In genomic region chr12:52166672-52167071, GRCh38 we compare ENCODE assay signal across 21 cellular contexts. TPM values are rescaled to one million over a fixed set of nuclear protein-coding genes. Genes with fewer than 3 reads are reported as not detected.
DNase-seq lines count a peak whose midpoint lies in the region; ATAC-seq, FAIRE-seq and TF ChIP-seq lines count a peak whose summit lies in the region.
"Had no signal": no experiment of that assay in that cellular context is flagged by ENCODE, and none has a peak within 500 bp of the region (broad histone marks: within the 10 kb centered on the region; RNA-seq: fewer than 3 reads in every experiment).

No MANE protein-coding gene starts in this region.

- H3K23ac ChIP-seq in H1 (ENCODE audit: insufficient read length): no peak overlapping the region

- CTCF ChIA-PET in Caco-2 (lab: Charles Lee) (interaction anchor here (0.6 kb wide), 1 partner anchor 815 kb away, joined by 3 read pairs; no protein-coding TSS in a partner anchor), H1 (lab: Charles Lee; ENCODE audit: partially characterized antibody) (interaction anchor here (0.6 to 1.6 kb wide), 13 partner anchors 10 to 763 kb away, joined by 3 to 6 read pairs (median 4); no protein-coding TSS in a partner anchor)

- no peak overlapping the region for H3K14ac ChIP-seq in H1 (ENCODE audit: insufficient read length)

- 91% methylated on average over 1 of the region's 1 CpG; no CpG with 5 or more reads in 1 of the 2 experiments for WGBS in H1 (ENCODE audit: extremely low coverage in 1 of 2, insufficient coverage in 1 of 2, insufficient read length in 1 of 2, insufficient replicate concordance in 2 of 2, low coverage in 1 of 2, low lambda C conversion rate in 2 of 2, missing lambda C conversion rate in 1 of 2), 2 experiments
- WGBS in gastroesophageal sphincter (ENCODE audit: low coverage in 1 of 2), 2 donors: 40 to 77% methylated on average over 1 of the region's 1 CpG

- no peaks in the 10 kb centered on the region for H3K27me3 ChIP-seq in Caco-2 (replicated peaks; ENCODE audit: control insufficient read depth, insufficient read depth, low read length)
- no peaks in the 10 kb centered on the region for H3K27me3 ChIP-seq in H1 (replicated peaks in 1 of 4; ENCODE audit: control insufficient read depth in 3 of 4, extremely low read depth in 1 of 4, insufficient read depth in 3 of 4, low read length in 3 of 4)
- no peaks in the 10 kb centered on the region for H3K27me3 ChIP-seq in gastroesophageal sphincter
- H3K27me3 ChIP-seq: BLaER1 treated with 17β-estradiol and CSF1 and Interleukin-3, amounts not matched to agents 10 nM and 100 nM had no signal

- H4K5ac ChIP-seq in H1 (ENCODE audit: insufficient read length, low read depth, low read length): no peak overlapping the region

- no peak overlapping the region for H2BK20ac ChIP-seq in H1 (ENCODE audit: low read length)

- no peak overlapping the region for H3K27ac ChIP-seq in H1 (ENCODE audit: low read depth, low read length)
- H3K27ac ChIP-seq in gastroesophageal sphincter: no peak overlapping the region
- H3K27ac ChIP-seq: KMS-11 had no signal

- no peaks in the 10 kb centered on the region for H4K20me1 ChIP-seq in H1 (replicated peaks in 1 of 2; ENCODE audit: control insufficient read depth in 1 of 2, insufficient read depth in 2 of 2, low read length in 2 of 2)
- H4K20me1 ChIP-seq: BLaER1 treated with 17β-estradiol and CSF1 and Interleukin-3, amounts not matched to agents 10 nM and 100 nM had no signal

- H3K27me3 Mint-ChIP-seq in Caco-2 (ENCODE audit: insufficient read depth, unreplicated experiment): no peaks in the 10 kb centered on the region
- H3K27me3 Mint-ChIP-seq in HFFc6 (ENCODE audit: insufficient read depth): no peaks in the 10 kb centered on the region
- H3K27me3 Mint-ChIP-seq in osteocyte (ENCODE audit: unreplicated experiment): no peaks in the 10 kb centered on the region
- H3K27me3 Mint-ChIP-seq: CD8-positive, alpha-beta memory T cell had no signal

- TF ChIP-seq EP300 in H1 (IDR thresholded peaks at IDR 0.05; ENCODE audit: borderline replicate concordance in 1 of 2, low read depth in 2 of 2, low read length in 2 of 2) (no peak), gastroesophageal sphincter (IDR thresholded peaks at IDR 0.05) (no peak)

- no peaks in the 10 kb centered on the region for H3K79me2 ChIP-seq in H1 (ENCODE audit: control insufficient read depth in 1 of 2, insufficient read depth in 2 of 2, low read length in 2 of 2)

- no peak overlapping the region for H3K18ac ChIP-seq in H1 (ENCODE audit: extremely low read depth, low read length)

- no peak overlapping the region for H2BK5ac ChIP-seq in H1 (ENCODE audit: low read depth, low read length)

- TF ChIP-seq CTCF in Caco-2 (IDR thresholded peaks at IDR 0.05; ENCODE audit: insufficient read depth in 1 of 2, low read depth in 1 of 2, low read length in 1 of 2, severe bottlenecking in 1 of 2, unreplicated experiment in 1 of 2) (no peak), HFFc6 (IDR thresholded peaks at IDR 0.05) (no peak), H1 (IDR thresholded peaks at IDR 0.05; ENCODE audit: control extremely low read depth in 1 of 3, insufficient read depth in 1 of 3, low read depth in 1 of 3, low read length in 3 of 3) (no peak), osteocyte (IDR thresholded peaks at IDR 0.05) (no peak), gastroesophageal sphincter (IDR thresholded peaks at IDR 0.05) (no peak)

- no TSS peak for BruUV-seq in Caco-2 (replicated peaks; lab: Mats Ljungman, UMichigan)

- H3K4me1 ChIP-seq in Caco-2 (peaks cover 30% of the 10 kb centered on the region), H1 (replicated peaks in 1 of 4; ENCODE audit: control insufficient read depth in 3 of 4, insufficient read depth in 4 of 4, low read length in 3 of 4) (peaks cover 0 to 3% (median 2%) of the 10 kb centered on the region in 4 experiments; a peak in 3 of 7 replicates), gastroesophageal sphincter (peaks cover 0 to 11% (median 0%) of the 10 kb centered on the region in 3 donors)
- H3K4me1 ChIP-seq: HAP-1 had no signal

- FAIRE-seq in H1 (lab: Jason Lieb, UNC): no peak
- FAIRE-seq: A204.1, RCC 7860 had no signal

- H3K9me3 ChIP-seq in Caco-2 (no peaks in the 10 kb centered on the region), H1 (ENCODE audit: insufficient read depth in 2 of 2, low read depth in 1 of 2, low read length in 1 of 2) (no peaks in the 10 kb centered on the region), gastroesophageal sphincter (no peaks in the 10 kb centered on the region)
- H3K9me3 ChIP-seq: BLaER1 treated with 17β-estradiol and CSF1 and Interleukin-3, amounts not matched to agents 10 nM and 100 nM; HAP-1 had no signal

- no peaks in the 10 kb centered on the region for H3K36me3 ChIP-seq in Caco-2 (ENCODE audit: control insufficient read depth, insufficient read depth, low read length)
- no peaks in the 10 kb centered on the region for H3K36me3 ChIP-seq in H1 (ENCODE audit: control insufficient read depth in 2 of 4, insufficient read depth in 4 of 4, low read length in 3 of 4)
- no peaks in the 10 kb centered on the region for H3K36me3 ChIP-seq in gastroesophageal sphincter
- H3K36me3 ChIP-seq: BLaER1 treated with 17β-estradiol and CSF1 and Interleukin-3, amounts not matched to agents 10 nM and 100 nM; HAP-1 had no signal

- intact Hi-C loops in Caco-2 (cut with micrococcal nuclease; ENCODE audit: unreplicated experiment): no loop called here

- no peak for ATAC-seq in gastroesophageal sphincter
- ATAC-seq: SK-N-SH treated with all-trans-retinoic acid at 6 μM for 48 hours had no signal

- TF ChIP-seq POLR2A in H1 (IDR thresholded peaks at IDR 0.05; ENCODE audit: control extremely low read depth in 1 of 2, low read depth in 2 of 2, low read length in 2 of 2) (no peak), gastroesophageal sphincter (IDR thresholded peaks at IDR 0.05) (no peak)

- no peak overlapping the region for H3K4me3 ChIP-seq in Caco-2 (ENCODE audit: low read depth, low read length)
- no peak overlapping the region for H3K4me3 ChIP-seq in H1 (ENCODE audit: extremely low read depth in 1 of 4, insufficient read depth in 2 of 4, low read depth in 3 of 4, low read length in 4 of 4)
- H3K4me3 ChIP-seq in gastroesophageal sphincter: no peak overlapping the region
- H3K4me3 ChIP-seq: BLaER1 treated with 17β-estradiol and CSF1 and Interleukin-3, amounts not matched to agents 10 nM and 100 nM; HAP-1 had no signal

- H3K9ac ChIP-seq in H1 (replicated peaks in 1 of 4; ENCODE audit: extremely low read depth in 1 of 4, low read depth in 3 of 4, low read length in 3 of 4): no peak overlapping the region
- H3K9ac ChIP-seq: KMS-11 had no signal

- no peak overlapping the region for H2AK5ac ChIP-seq in H1 (ENCODE audit: low read depth, low read length)

- no peak overlapping the region for H3K4me2 ChIP-seq in H1 (ENCODE audit: insufficient read depth in 1 of 2, low read depth in 2 of 2, low read length in 2 of 2)
- H3K4me2 ChIP-seq: KMS-11 had no signal

- H3K4me1 Mint-ChIP-seq in Caco-2 (ENCODE audit: low read depth, unreplicated experiment): peaks cover 16% of the 10 kb centered on the region
- peaks cover 43% of the 10 kb centered on the region for H3K4me1 Mint-ChIP-seq in HFFc6 (ENCODE audit: low read depth)
- peaks cover 66% of the 10 kb centered on the region for H3K4me1 Mint-ChIP-seq in osteocyte (ENCODE audit: unreplicated experiment)

- H3K27ac Mint-ChIP-seq in Caco-2 (ENCODE audit: unreplicated experiment) (peak overlapping the region; percentile 96), HFFc6 (peak overlapping the region; percentile 38; the same call in 1 of the 2 replicates), osteocyte (ENCODE audit: unreplicated experiment) (peak overlapping the region; percentile 21)
- H3K27ac Mint-ChIP-seq: CD8-positive, alpha-beta memory T cell had no signal

- TF ChIP-seq RAD21 in H1 (IDR thresholded peaks at IDR 0.05 in 1 of 2, conservative IDR thresholded peaks at IDR 0.05 in 1 of 2; ENCODE audit: low read depth in 2 of 2, low read length in 2 of 2): no peak

- no peak overlapping the region for H4K91ac ChIP-seq in H1 (replicated peaks; ENCODE audit: insufficient read length, low read length)

- H3K36me3 Mint-ChIP-seq in Caco-2 (ENCODE audit: insufficient read depth, unreplicated experiment): no peaks in the 10 kb centered on the region
- H3K36me3 Mint-ChIP-seq in HFFc6 (ENCODE audit: low read depth): no peaks in the 10 kb centered on the region
- H3K36me3 Mint-ChIP-seq in osteocyte (ENCODE audit: unreplicated experiment): no peaks in the 10 kb centered on the region
- H3K36me3 Mint-ChIP-seq: CD8-positive, alpha-beta memory T cell had no signal

- no peak overlapping the region for H3K4ac ChIP-seq in H1 (replicated peaks; ENCODE audit: insufficient read length, low read depth, low read length)

- no peaks in the 10 kb centered on the region for H3K9me3 Mint-ChIP-seq in Caco-2 (ENCODE audit: unreplicated experiment)
- no peaks in the 10 kb centered on the region for H3K9me3 Mint-ChIP-seq in HFFc6
- no peaks in the 10 kb centered on the region for H3K9me3 Mint-ChIP-seq in osteocyte (ENCODE audit: unreplicated experiment)
- H3K9me3 Mint-ChIP-seq: CD8-positive, alpha-beta memory T cell had no signal

- H3K4me3 Mint-ChIP-seq in Caco-2 (ENCODE audit: unreplicated experiment) (no peak overlapping the region), HFFc6 (no peak overlapping the region), osteocyte (ENCODE audit: unreplicated experiment) (no peak overlapping the region)
- H3K4me3 Mint-ChIP-seq: CD8-positive, alpha-beta memory T cell had no signal

- no peak overlapping the region for H4K8ac ChIP-seq in H1 (ENCODE audit: extremely low read depth, insufficient read depth, low read length)

- H2BK15ac ChIP-seq in H1 (ENCODE audit: low read length): 0 out of 2 replicates have a peak overlapping the region, but pooled peaks have one; percentile 53

- POLR2A ChIA-PET in Caco-2 (lab: Charles Lee) (no interaction called here), H1 (lab: Charles Lee; ENCODE audit: partially characterized antibody) (interaction anchor here (0.6 kb wide), 1 partner anchor 77 kb away, joined by 3 read pairs; no protein-coding TSS in a partner anchor)

- no peak overlapping the region for H2AFZ ChIP-seq in H1 (ENCODE audit: low read length)

- no peaks in the 10 kb centered on the region for H3K79me1 ChIP-seq in H1 (ENCODE audit: low read depth, low read length)

- H3K23me2 ChIP-seq in H1 (ENCODE audit: low read depth, low read length): no peaks in the 10 kb centered on the region

- H3K56ac ChIP-seq in H1 (replicated peaks; ENCODE audit: insufficient read length, low read depth, low read length): no peak overlapping the region

- no peak overlapping the region for H2BK120ac ChIP-seq in H1 (replicated peaks; ENCODE audit: low read depth, low read length)

- no peak overlapping the region for H2BK12ac ChIP-seq in H1 (ENCODE audit: low read depth, low read length)

- DNase-seq in Caco-2 (no peak), HFFc6 (peak; percentile 23), H1 (ENCODE audit: low read depth in 1 of 2, low spot score in 2 of 2) (no peak), osteocyte (ENCODE audit: extremely low spot score, unreplicated experiment) (no peak), mucosa of gallbladder (ENCODE audit: low spot score) (no peak), cerebellum (ENCODE audit: low spot score) (no peak), RPMI8226 (no peak)
- DNase-seq: CD8-positive, alpha-beta memory T cell; DMS79; MV-4-11; NCI-H1694 treated with DMSO at 0.1 percent for 48 hours; NCI-H748 treated with DMSO at 0.1 percent for 48 hours; NK-92 treated with Interleukin-12 subunit alpha and Interleukin-12 subunit beta, amount 100 ng/mL, for 24 hours; SHP77 had no signal

RNA-seq across cellular contexts. Expression of gene KRT80, which starts 25.1 kb away (rescaled TPM):
- total RNA-seq in Caco-2 (2022) (0.26 and 0.29 TPM in 2 replicates), osteocyte (9.2 and 9.9 TPM in 2 replicates), gastroesophageal sphincter (under 1 TPM in 3 of 4 donors, not detected in 1; 0.16 to 0.54 (median 0.31) TPM), mucosa of gallbladder (15.5 TPM), cerebellum (not detected)
- total RNA-seq in HFFc6 (2021; fragmentation: NEBNext Ultra II Directional; extraction: Animal tissue kit (Norgen Biotek cat#: 25700)): 1 to 10 TPM; 2.3 to 3.7 (median 2.8) TPM
- total RNA-seq in H1 (2021; fragmentation: NEBNext Ultra II Directional; extraction: Animal tissue kit (Norgen Biotek cat#: 25700)): 0.08 TPM in 1 of 2 replicates, not detected in the other
- 0.05 and 0.06 TPM in 2 replicates for polyA plus RNA-seq in H1 (2011; rRNA removed)
- 0.05 TPM for polyA plus RNA-seq in H1 (2011; cell fraction: cytosol; rRNA removed)
- 0.06 TPM for polyA plus RNA-seq in H1 (2011; cell fraction: nucleus; rRNA removed)
- 0.05 to 0.06 TPM in 2 of 4 replicates, not detected in the others for polyA plus RNA-seq in H1 (2012, experiment 1 of 2)
- polyA plus RNA-seq in H1 (2012, experiment 2 of 2): 0.07 TPM
- polyA plus RNA-seq in H1 (2013, experiment 1 of 2): 0.04 TPM
- polyA plus RNA-seq in H1 (2013, experiment 2 of 2): 0.09 TPM
- 0.03 and 0.10 TPM in 2 replicates for polyA minus RNA-seq in H1 (2011; rRNA and poly(A)+ RNA removed)
- polyA minus RNA-seq in H1 (2011; cell fraction: cytosol; rRNA and poly(A)+ RNA removed): 0.37 TPM
- polyA minus RNA-seq in H1 (2011; cell fraction: nucleus; rRNA and poly(A)+ RNA removed): 0.20 TPM
- total RNA-seq: CD8-positive, alpha-beta memory T cell had no signal
- polyA plus RNA-seq: CD8-positive, alpha-beta memory T cell had no signal

Comparison
In these comparisons a context has a peak if more than half of its experiments do, and no peak if none do; other contexts are left out.
1. H3K27ac Mint-ChIP-seq: peak in every context shown above with its lines; median percentile 96 in Caco-2; 38 in HFFc6; 21 in osteocyte.